15 cellular contexts compared by ENCODE assay signal in the genomic region with DNA sequence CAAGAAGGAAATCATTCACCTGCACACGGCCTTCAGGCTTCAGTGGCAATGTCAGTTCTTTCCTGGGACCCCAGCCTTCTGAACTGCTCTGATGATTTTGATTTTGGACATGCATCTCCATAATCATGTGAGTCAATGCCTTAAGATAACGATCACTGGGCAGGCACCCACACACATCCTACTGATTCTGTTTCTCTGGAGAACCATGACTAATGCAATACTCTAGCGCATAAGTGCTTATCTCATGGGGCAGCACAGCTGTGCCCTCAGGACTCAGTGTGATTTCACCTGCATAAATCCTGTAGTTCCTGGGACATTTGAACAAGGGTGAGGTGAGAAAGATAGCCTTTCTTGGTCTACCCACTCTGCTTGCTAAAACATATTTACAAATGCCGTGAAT.
A peak's percentile ranks its signal among the peaks of the same experiment; 100 is the strongest.
DNase-seq lines count a peak whose midpoint lies in the region; ATAC-seq and TF ChIP-seq lines count a peak whose summit lies in the region.
"Had no signal": no experiment of that assay in that cellular context is flagged by ENCODE, and none has a peak within 500 bp of the region (broad histone marks: within the 10 kb centered on the region; RNA-seq: fewer than 3 reads in every experiment).

No MANE protein-coding gene starts in this region.

- peak; percentile 82 for ATAC-seq in foreskin keratinocyte

- H3K27ac ChIP-seq in foreskin keratinocyte: no peak overlapping the region
- H3K27ac ChIP-seq: BLaER1 treated with 17β-estradiol and CSF1 and Interleukin-3, amounts not matched to agents 10 nM and 100 nM; HL-60 had no signal

- H3K27me3 ChIP-seq in foreskin keratinocyte: no peaks in the 10 kb centered on the region
- H3K27me3 ChIP-seq: BLaER1 treated with 17β-estradiol and CSF1 and Interleukin-3, amounts not matched to agents 10 nM and 100 nM had no signal

- DNase-seq in DMS79 treated with DMSO at 0.1 percent for 48 hours (lab: John Stamatoyannopoulos, UW) (peak; percentile 16), DMS79 (lab: John Stamatoyannopoulos, UW) (no peak), Daoy (ENCODE audit: low read depth) (peak; percentile 50), SK-N-DZ (ENCODE audit: low spot score) (peak; percentile 61), foreskin keratinocyte (peak; percentile 20 to 55), cerebellum (ENCODE audit: low spot score) (no peak), GM19240 (ENCODE audit: insufficient read length, low spot score) (no peak), NCI-H748 treated with DMSO at 0.1 percent for 48 hours (lab: John Stamatoyannopoulos, UW) (no peak)
- DNase-seq: 8988T; ACHN; CD4-positive, CD25-positive, alpha-beta regulatory T cell; HCEC 1CT; HFFc6 had no signal

- H3K4me1 ChIP-seq in foreskin keratinocyte: no peaks in the 10 kb centered on the region

- TF ChIP-seq CTCF in foreskin keratinocyte (conservative IDR thresholded peaks at IDR 0.05): no peak

Comparison
In these comparisons a context has a peak if more than half of its experiments do, and no peak if none do; other contexts are left out.
1. DNase-seq: peak in DMS79 treated with DMSO at 0.1 percent for 48 hours (single experiment), Daoy (single experiment), SK-N-DZ (single experiment) and foreskin keratinocyte (2 of 2); none in DMS79 (single experiment), cerebellum (single experiment), GM19240 (single experiment) and NCI-H748 treated with DMSO at 0.1 percent for 48 hours (single experiment).